In genomic region chr22:41925783-41926460, GRCh38 we compare ENCODE assay signal across 8 cellular contexts. TPM values are rescaled to one million over a fixed set of nuclear protein-coding genes. Genes with fewer than 3 reads are reported as not detected.
DNase-seq lines count a peak whose midpoint lies in the region; TF ChIP-seq lines count a peak whose summit lies in the region.

No MANE protein-coding gene starts in this region.

- no peak overlapping the region for H3K4me3 ChIP-seq in HL-60 (replicated peaks; ENCODE audit: insufficient read depth, low read length)
- H3K4me3 ChIP-seq in astrocyte of the spinal cord (ENCODE audit: low read depth, low read length) = no peak overlapping the region
- peak overlapping the region; percentile 34 for H3K4me3 ChIP-seq in kidney epithelial cell (ENCODE audit: low read depth, low read length)

- H3K27ac ChIP-seq in HL-60 (replicated peaks) = no peak overlapping the region

- TF ChIP-seq CTCF in HL-60 (IDR thresholded peaks at IDR 0.05; ENCODE audit: insufficient read depth, low read length) (peak; percentile 39), astrocyte of the spinal cord (IDR thresholded peaks at IDR 0.05; ENCODE audit: low read depth, low read length) (peak; percentile 63), kidney epithelial cell (IDR thresholded peaks at IDR 0.05; ENCODE audit: insufficient read depth, low read length, poor library complexity, severe bottlenecking) (peak; percentile 55)

- no peaks in the 10 kb centered on the region for H3K9me3 Mint-ChIP-seq in T-helper 2 cell treated with Interferon-gamma antibody and Interleukin-4, amounts not matched to agents 5 μg/mL and 100 μg/mL, for 36 hours

- in situ Hi-C loops in astrocyte of the spinal cord (cut with HindIII; ENCODE audit: low sequenced_read_pairs) = no loop called here

- H3K36me3 Mint-ChIP-seq in T-helper 2 cell treated with Interferon-gamma antibody and Interleukin-4, amounts not matched to agents 5 μg/mL and 100 μg/mL, for 36 hours (ENCODE audit: low read depth) = no peaks in the 10 kb centered on the region

- H3K4me3 Mint-ChIP-seq in T-helper 2 cell treated with Interferon-gamma antibody and Interleukin-4, amounts not matched to agents 5 μg/mL and 100 μg/mL, for 36 hours = peak overlapping the region; percentile 62

- peaks cover 15% of the 10 kb centered on the region for H3K27me3 ChIP-seq in HL-60 (ENCODE audit: insufficient read depth, poor library complexity, severe bottlenecking)
- H3K27me3 ChIP-seq in kidney epithelial cell (ENCODE audit: control insufficient read depth, insufficient read depth, low read length) = peaks cover 26% of the 10 kb centered on the region

- peaks cover 28% of the 10 kb centered on the region for H3K27me3 Mint-ChIP-seq in T-helper 2 cell treated with Interferon-gamma antibody and Interleukin-4, amounts not matched to agents 5 μg/mL and 100 μg/mL, for 36 hours (ENCODE audit: low read depth)

- H3K27ac Mint-ChIP-seq in T-helper 2 cell treated with Interferon-gamma antibody and Interleukin-4, amounts not matched to agents 5 μg/mL and 100 μg/mL, for 36 hours = no peak overlapping the region

- peaks cover 6% of the 10 kb centered on the region for H3K4me1 Mint-ChIP-seq in T-helper 2 cell treated with Interferon-gamma antibody and Interleukin-4, amounts not matched to agents 5 μg/mL and 100 μg/mL, for 36 hours (ENCODE audit: low read depth)

- H3K36me3 ChIP-seq in kidney epithelial cell (ENCODE audit: control insufficient read depth, insufficient read depth, low read length) = no peaks in the 10 kb centered on the region

- peak; percentile 12 to 44 (median 31) for DNase-seq in NCI-H1417 (lab: John Stamatoyannopoulos, UW)
- DNase-seq in NCI-H1417 treated with DMSO at 0.1 percent for 48 hours (lab: John Stamatoyannopoulos, UW) = no peak
- DNase-seq in HL-60 (ENCODE audit: low read depth in 1 of 2, low spot score in 1 of 2) = peak in 1 of 2 experiments; percentile 51
- peak; percentile 77 for DNase-seq in T-helper 2 cell treated with Interferon-gamma antibody and Interleukin-4, amounts not matched to agents 5 μg/mL and 100 μg/mL, for 36 hours (ENCODE audit: low spot score)
- DNase-seq in astrocyte of the spinal cord (ENCODE audit: low read depth, low spot score) = peak; percentile 12
- DNase-seq in kidney epithelial cell (ENCODE audit: low read depth) = no peak
- DNase-seq in stimulated activated CD4-positive, alpha-beta T cell treated with anti-CD3 and anti-CD28 coated beads, TNF-alpha, amount 100 ng/mL, for 24 hours (ENCODE audit: low read depth in 3 of 3) = peak; percentile 52 to 78 (median 59)
- DNase-seq in dedifferentiated amniotic fluid mesenchymal stem cell (ENCODE audit: extremely low spot score) = no peak

RNA-seq across cellular contexts. Expression of gene TNFRSF13C, which starts 0.7 kb away (rescaled TPM):
- 0.41 and 0.96 TPM in 2 replicates for total RNA-seq in kidney epithelial cell

RNA-seq across cellular contexts. Expression of gene SHISA8, which starts 11.0 kb away (rescaled TPM):
- total RNA-seq in kidney epithelial cell = not detected in 2 replicates

RNA-seq across cellular contexts. Expression of gene CENPM, which starts 21.0 kb away (rescaled TPM):
- total RNA-seq in kidney epithelial cell = 9.8 and 14.3 TPM in 2 replicates

RNA-seq across cellular contexts. Expression of gene SEPTIN3, which starts 43.3 kb away (rescaled TPM):
- 1.9 and 2.5 TPM in 2 replicates for total RNA-seq in kidney epithelial cell

Comparison
In these comparisons a context has a peak if more than half of its experiments do, and no peak if none do; other contexts are left out.
1. DNase-seq: peak in NCI-H1417 (3 of 3), T-helper 2 cell treated with Interferon-gamma antibody and Interleukin-4, amounts not matched to agents 5 μg/mL and 100 μg/mL, for 36 hours (single experiment), astrocyte of the spinal cord (single experiment) and stimulated activated CD4-positive, alpha-beta T cell treated with anti-CD3 and anti-CD28 coated beads, TNF-alpha, amount 100 ng/mL, for 24 hours (3 of 3); none in NCI-H1417 treated with DMSO at 0.1 percent for 48 hours (single experiment), kidney epithelial cell (single experiment) and dedifferentiated amniotic fluid mesenchymal stem cell (single experiment).
2. Peak in every context shown above with its lines, with median percentiles within 50 percentile points of each other: CTCF ChIP-seq.